In genomic region chr3:78977073-78977472, GRCh38 we compare ENCODE assay signal across 11 cellular contexts.
"Had no signal": no experiment of that assay in that cellular context is flagged by ENCODE, and none has a peak within 500 bp of the region (broad histone marks: within the 10 kb centered on the region; RNA-seq: fewer than 3 reads in every experiment).

No MANE protein-coding gene starts in this region.

- H3K36me3 ChIP-seq: heart right ventricle, sigmoid colon had no signal

- H3K4me1 Mint-ChIP-seq: natural killer cell had no signal

- H3K9me3 Mint-ChIP-seq: activated T-cell treated with anti-CD3 and anti-CD28 coated beads, Interleukin-2, amount 50 U/mL, for 24 hours; T-helper 1 cell treated with Interleukin-12 subunit alpha and Interleukin-12 subunit beta and Interleukin-4 antibody, amounts not matched to agents 30 μg/mL and 1 μg/mL, for 36 hours had no signal

- ATAC-seq: heart right ventricle, left lobe of liver, natural killer cell had no signal

- H3K36me3 Mint-ChIP-seq: activated naive CD8-positive, alpha-beta T cell; natural killer cell had no signal

- H3K27ac Mint-ChIP-seq: activated naive CD8-positive, alpha-beta T cell; activated T-cell treated with anti-CD3 and anti-CD28 coated beads, Interleukin-2, amount 50 U/mL, for 24 hours; natural killer cell; T-helper 1 cell treated with Interleukin-12 subunit alpha and Interleukin-12 subunit beta and Interleukin-4 antibody, amounts not matched to agents 30 μg/mL and 1 μg/mL, for 36 hours had no signal

- H3K27ac ChIP-seq: heart right ventricle, sigmoid colon had no signal

- DNase-seq: activated CD4-positive, alpha-beta T cell treated with anti-CD3 and anti-CD28 coated beads, Interleukin-2, amount 50 U/mL, for 4 hours; activated effector memory CD4-positive, alpha-beta T cell treated with anti-CD3 and anti-CD28 coated beads, Interleukin-2, amount 50 U/mL, for 16 hours; activated T-cell treated with anti-CD3 and anti-CD28 coated beads, Interleukin-2, amount 50 U/mL, for 24 hours; heart right ventricle; natural killer cell; sigmoid colon; stimulated activated CD4-positive, alpha-beta T cell treated with anti-CD3 and anti-CD28 coated beads, Interleukin-15, amount 100 ng/mL, for 24 hours; stimulated activated CD4-positive, alpha-beta T cell treated with anti-CD3 and anti-CD28 coated beads, Interleukin-4, amount 100 ng/mL, for 24 hours had no signal

- H3K4me3 ChIP-seq: heart right ventricle, sigmoid colon had no signal

- H3K9me3 ChIP-seq: heart right ventricle, sigmoid colon had no signal

- H3K27me3 ChIP-seq: heart right ventricle, sigmoid colon had no signal

- H3K4me3 Mint-ChIP-seq: activated naive CD8-positive, alpha-beta T cell; activated T-cell treated with anti-CD3 and anti-CD28 coated beads, Interleukin-2, amount 50 U/mL, for 24 hours; natural killer cell; T-helper 1 cell treated with Interleukin-12 subunit alpha and Interleukin-12 subunit beta and Interleukin-4 antibody, amounts not matched to agents 30 μg/mL and 1 μg/mL, for 36 hours had no signal

- H3K27me3 Mint-ChIP-seq: activated naive CD8-positive, alpha-beta T cell; activated T-cell treated with anti-CD3 and anti-CD28 coated beads, Interleukin-2, amount 50 U/mL, for 24 hours had no signal
